In the genomic region with DNA sequence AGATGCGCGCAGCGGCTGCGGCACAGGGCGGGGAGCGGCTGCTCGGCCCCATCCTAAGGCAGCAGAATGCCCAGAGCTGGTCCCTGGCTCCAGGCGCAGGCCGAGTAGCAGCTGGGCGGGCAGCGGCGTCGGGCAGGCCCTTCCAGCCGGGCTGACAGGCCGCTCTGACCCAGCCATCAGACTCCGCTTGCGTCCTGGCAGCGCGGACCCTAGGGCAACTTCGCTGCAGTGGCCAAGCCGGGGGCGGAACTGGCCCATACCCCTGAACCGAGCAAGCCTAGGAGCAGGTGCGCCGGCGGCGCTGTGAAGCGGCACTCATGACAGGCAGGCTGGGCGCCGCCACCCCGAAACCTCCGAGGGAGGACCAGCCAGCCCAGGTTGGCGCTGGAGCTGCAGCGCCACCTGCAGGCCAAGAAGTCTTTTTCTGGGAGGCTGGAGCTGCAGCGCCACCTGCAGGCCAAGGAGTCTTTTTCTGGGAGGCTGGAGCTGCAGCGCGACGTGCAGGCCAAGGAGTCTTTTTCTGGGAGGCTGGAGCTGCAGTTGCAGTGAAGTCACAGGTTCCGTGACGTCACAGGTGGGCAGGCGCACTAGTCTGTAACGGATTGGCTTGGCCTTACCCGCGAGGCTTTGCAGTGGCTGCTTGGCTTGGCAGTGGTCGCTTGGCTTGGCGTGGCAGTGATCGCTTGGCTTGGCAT, we compare ENCODE assay signal across 8 cellular contexts.
DNase-seq lines count a peak whose midpoint lies in the region; ATAC-seq and TF ChIP-seq lines count a peak whose summit lies in the region.
"Not testable (repeated sequence)": the region's sequence is repeated elsewhere in the genome, so short reads cannot be mapped to it uniquely, and the experiment has no call there.

No MANE protein-coding gene starts in this region.

- H3K18ac ChIP-seq in mesendoderm (ENCODE audit: low read length) = not testable (repeated sequence)

- H3K23ac ChIP-seq in mesendoderm (ENCODE audit: low read length) = not testable (repeated sequence)

- not testable (repeated sequence) for H2BK120ac ChIP-seq in mesendoderm (ENCODE audit: low read depth, low read length)

- H3K4ac ChIP-seq in mesendoderm (ENCODE audit: low read depth, low read length) = not testable (repeated sequence)

- DNase-seq in AG09309 (ENCODE audit: low read depth); esophagus squamous epithelium (lab: John Stamatoyannopoulos, UW): not testable (repeated sequence)
- DNase-seq in T-helper 1 cell (peak; percentile 44 to 78 (median 69)), activated gamma-delta T cell treated with Interleukin-2 at 50 U/mL for 16 hours (peak; percentile 60), mesendoderm (peak; percentile 71)
- DNase-seq in stimulated activated CD4-positive, alpha-beta T cell treated with anti-CD3 and anti-CD28 coated beads, Interleukin-4, amount 100 ng/mL, for 24 hours = peak; percentile 76

- peak; percentile 85 for ATAC-seq in GM19397 (IDR thresholded peaks at IDR 0.05; ENCODE audit: unreplicated experiment)

- not testable (repeated sequence) for H3K27ac ChIP-seq in HUES48 (ENCODE audit: low read depth, low read length); esophagus squamous epithelium; mesendoderm (ENCODE audit: low read depth, low read length)

- H3K4me2 ChIP-seq in mesendoderm (ENCODE audit: low read length) = not testable (repeated sequence)

- H3K79me2 ChIP-seq in mesendoderm (ENCODE audit: control insufficient read depth, insufficient read depth, low read length) = not testable (repeated sequence)

- H3K79me1 ChIP-seq in mesendoderm (ENCODE audit: low read length) = not testable (repeated sequence)

- not testable (repeated sequence) for H3K56ac ChIP-seq in mesendoderm (ENCODE audit: low read length)

- peak overlapping the region; percentile 28 for H3K4me3 ChIP-seq in AG09309 (ENCODE audit: control insufficient read depth, low read depth, low read length)
- H3K4me3 ChIP-seq in HUES48 (ENCODE audit: low read depth, low read length) = peak overlapping the region; percentile 29; the same call in 1 of the 2 replicates
- H3K4me3 ChIP-seq in esophagus squamous epithelium = peak overlapping the region in 3 of 4 donors; percentile 38 to 58 (median 40)
- H3K4me3 ChIP-seq in mesendoderm (ENCODE audit: low read length) = not testable (repeated sequence)

- H4K8ac ChIP-seq in mesendoderm (ENCODE audit: low read depth, low read length) = not testable (repeated sequence)

- peak; percentile 84 for TF ChIP-seq CTCF in AG09309 (IDR thresholded peaks at IDR 0.05; ENCODE audit: control insufficient read depth, insufficient read depth, low read depth, low read length, missing control alignments)
- TF ChIP-seq CTCF in esophagus squamous epithelium (IDR thresholded peaks at IDR 0.05) = peak; percentile 55 to 99 (median 92)

- WGBS in esophagus squamous epithelium, 2 donors = 13% methylated on average over 3 of the region's 47 CpGs; no CpG with 5 or more reads in 1 of the 2 donors
- WGBS in mesendoderm (ENCODE audit: extremely low coverage, insufficient coverage, low lambda C conversion rate) = no CpG with 5 or more reads among the region's 47 CpGs

- H3K27me3 ChIP-seq in HUES48 (ENCODE audit: control insufficient read depth, insufficient read depth, low read length); esophagus squamous epithelium; mesendoderm (ENCODE audit: insufficient read depth, low read length, poor library complexity): not testable (repeated sequence)

- H3K36me3 ChIP-seq in HUES48 (ENCODE audit: control insufficient read depth, insufficient read depth, low read length); esophagus squamous epithelium; mesendoderm (ENCODE audit: control insufficient read depth, insufficient read depth, low read length): not testable (repeated sequence)

- H2AK5ac ChIP-seq in mesendoderm (ENCODE audit: low read length) = not testable (repeated sequence)

- intact Hi-C loops in esophagus squamous epithelium (cut with DNase I) = loop anchor here (5.0 kb wide), 1 partner anchor 198 kb away; no protein-coding TSS in a partner anchor

- H3K4me1 ChIP-seq in HUES48 (ENCODE audit: control insufficient read depth, insufficient read depth, low read length); mesendoderm (ENCODE audit: control insufficient read depth, low read depth, low read length): not testable (repeated sequence)
- H3K4me1 ChIP-seq in esophagus squamous epithelium = peaks cover 0 to 11% (median 3%) of the 10 kb centered on the region in 3 donors

- not testable (repeated sequence) for H3K9me3 ChIP-seq in HUES48 (ENCODE audit: control insufficient read depth, insufficient read depth, low read length); esophagus squamous epithelium

- H2BK15ac ChIP-seq in mesendoderm (replicated peaks; ENCODE audit: low read depth) = not testable (repeated sequence)

- not testable (repeated sequence) for TF ChIP-seq POLR2A in esophagus squamous epithelium (IDR thresholded peaks at IDR 0.05)

- H3K9ac ChIP-seq in HUES48 (ENCODE audit: low read depth, low read length); mesendoderm (ENCODE audit: low read length): not testable (repeated sequence)

- H4K5ac ChIP-seq in mesendoderm (ENCODE audit: low read length) = not testable (repeated sequence)

- H2BK5ac ChIP-seq in mesendoderm (ENCODE audit: low read length) = not testable (repeated sequence)
